ENCODE assay signal across 8 cellular contexts in the genomic region with DNA sequence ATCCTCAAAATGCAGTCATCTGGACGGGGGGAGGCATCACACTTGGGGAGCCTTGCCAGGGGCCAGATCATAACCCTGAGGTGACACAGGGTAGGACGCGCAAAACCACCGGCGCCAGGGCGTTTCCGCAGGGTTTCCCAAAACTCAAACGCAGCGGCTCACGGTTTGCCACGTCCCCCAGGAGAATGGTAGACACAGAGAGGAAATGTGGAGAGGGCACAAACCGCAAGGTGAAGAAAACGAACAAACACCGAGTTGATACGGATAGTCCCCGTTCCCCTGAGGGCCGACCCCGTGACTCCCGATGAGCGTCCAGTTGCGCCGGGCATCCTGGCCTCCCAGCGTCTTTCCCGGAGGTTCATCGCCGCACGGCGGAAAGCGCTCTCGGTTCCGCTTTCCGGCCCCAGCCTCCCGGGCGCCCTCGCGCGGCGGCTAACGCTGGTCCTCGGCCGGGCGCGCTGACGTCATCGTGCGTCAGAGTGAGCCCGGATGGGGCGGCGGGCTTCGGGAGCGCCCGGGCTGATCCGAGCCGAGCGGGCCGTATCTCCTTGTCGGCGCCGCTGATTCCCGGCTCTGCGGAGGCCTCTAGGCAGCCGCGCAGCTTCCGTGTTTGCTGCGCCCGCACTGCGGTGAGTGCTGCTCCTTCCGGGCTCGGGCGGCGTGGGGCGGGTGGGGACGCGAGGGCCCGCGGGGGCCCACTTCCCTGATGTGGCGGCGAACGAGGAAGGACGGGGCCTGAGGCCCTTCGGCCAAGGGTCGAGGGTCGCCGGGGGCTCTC. TPM values are rescaled to one million over a fixed set of nuclear protein-coding genes. Genes with fewer than 3 reads are reported as not detected.
DNase-seq lines count a peak whose midpoint lies in the region; ATAC-seq, FAIRE-seq and TF ChIP-seq lines count a peak whose summit lies in the region.

A gene (plus strand): TSS at position 467 of the 778 bp plus-strand sequence. CDS start 2,641 bp downstream, outside the sequence.

- no peaks in the 10 kb centered on the region for H3K9me3 Mint-ChIP-seq in dendritic cell treated with granulocyte-macrophage colony-stimulating factor and Interleukin-4, amounts not matched to agents 40 ng/mL and 50 ng/mL, for 4 days

- peak within 1 kb of the TSS; percentile 89 to 97 (median 95) for H3K9ac ChIP-seq in BLaER1 treated with 17β-estradiol and CSF1 and Interleukin-3, amounts not matched to agents 10 nM and 100 nM
- H3K9ac ChIP-seq in HepG2 (ENCODE audit: insufficient read depth, low read depth, low read length) = peak within 1 kb of the TSS; percentile 90

- H4K20me1 ChIP-seq in BLaER1 treated with 17β-estradiol and CSF1 and Interleukin-3, amounts not matched to agents 10 nM and 100 nM = peaks cover 0 to 22% (median 0%) of the 10 kb centered on the region in 11 experiments; a peak in 4 of 22 replicates
- H4K20me1 ChIP-seq in HepG2 (ENCODE audit: insufficient read depth, low read length) = peaks cover 8% of the 10 kb centered on the region; the same call in 1 of the 2 replicates

- peaks cover 18 to 48% (median 35%) of the 10 kb centered on the region in 10 experiments for H3K4me1 ChIP-seq in BLaER1 treated with 17β-estradiol and CSF1 and Interleukin-3, amounts not matched to agents 10 nM and 100 nM
- H3K4me1 ChIP-seq in HepG2 (ENCODE audit: insufficient read depth, low read length) = peaks cover 30% of the 10 kb centered on the region

- 2% methylated on average over 20 of the region's 84 CpGs for WGBS in HepG2 (ENCODE audit: low lambda C conversion rate)

- in situ Hi-C loops in HepG2 (cut with HindIII; ENCODE audit: extremely low pct_ligation_motif_present, low pct_unique_long_range_greater_than_20kb) = loop anchor here (5.0 to 10.0 kb wide), 2 partner anchors 148 to 315 kb away; no protein-coding TSS in a partner anchor

- H2AFZ ChIP-seq in HepG2 (ENCODE audit: low read length) = peak within 1 kb of the TSS; percentile 87

- peak; percentile 95 for TF ChIP-seq CTCF in HepG2 (CRISPR knock-in tag; IDR thresholded peaks at IDR 0.05)

- intact Hi-C loops in dendritic cell treated with granulocyte-macrophage colony-stimulating factor and Interleukin-4, amounts not matched to agents 40 ng/mL and 50 ng/mL, for 4 days (cut with micrococcal nuclease) = loop anchor here (2.0 kb wide), 2 partner anchors 58 to 106 kb away; a partner anchor contains a TSS
- intact Hi-C loops in HepG2 (cut with micrococcal nuclease; ENCODE audit: unreplicated experiment) = loop anchor here (2.0 to 5.0 kb wide), 5 partner anchors 30 to 268 kb away; a partner anchor contains a TSS

- peak; percentile 73 for ATAC-seq in HG03457 (IDR thresholded peaks at IDR 0.05; ENCODE audit: unreplicated experiment)
- peak; percentile 96 for ATAC-seq in HepG2

- TF ChIP-seq POLR2A in HepG2 (IDR thresholded peaks at IDR 0.05; ENCODE audit: insufficient read depth in 1 of 2, low read depth in 2 of 2, low read length in 2 of 2) = peak; percentile 78 to 82

- H3K4me2 ChIP-seq in BLaER1 treated with 17β-estradiol and CSF1 and Interleukin-3, amounts not matched to agents 10 nM and 100 nM = peak within 1 kb of the TSS; percentile 83 to 91 (median 86)
- peak within 1 kb of the TSS; percentile 80 for H3K4me2 ChIP-seq in HepG2 (ENCODE audit: low read depth, low read length)

- H3K27me3 Mint-ChIP-seq in dendritic cell treated with granulocyte-macrophage colony-stimulating factor and Interleukin-4, amounts not matched to agents 40 ng/mL and 50 ng/mL, for 4 days = no peaks in the 10 kb centered on the region

- peak within 1 kb of the TSS; percentile 91 to 98 (median 94) for H3K27ac ChIP-seq in BLaER1 treated with 17β-estradiol and CSF1 and Interleukin-3, amounts not matched to agents 10 nM and 100 nM
- peak within 1 kb of the TSS; percentile 96 for H3K27ac ChIP-seq in HepG2 (ENCODE audit: extremely low read length, insufficient read depth, low read length)

- no peaks in the 10 kb centered on the region for H3K27me3 ChIP-seq in BLaER1 treated with 17β-estradiol and CSF1 and Interleukin-3, amounts not matched to agents 10 nM and 100 nM
- H3K27me3 ChIP-seq in HepG2 (ENCODE audit: control insufficient read depth in 1 of 2, insufficient read depth in 2 of 2, low read length in 2 of 2) = no peaks in the 10 kb centered on the region; a peak in 1 of 5 replicates

- POLR2A ChIA-PET in HepG2 (lab: Yijun Ruan, JAX) = interaction anchor here (0.6 to 1.1 kb wide), 2 partner anchors 76 to 138 kb away, joined by 3 to 4 read pairs; no protein-coding TSS in a partner anchor

- H3K4me3 ChIP-seq in BLaER1 treated with 17β-estradiol and CSF1 and Interleukin-3, amounts not matched to agents 10 nM and 100 nM = peak within 1 kb of the TSS; percentile 70 to 85 (median 76)
- peak within 1 kb of the TSS; percentile 85 to 98 (median 96) for H3K4me3 ChIP-seq in HepG2 (replicated peaks in 1 of 3; ENCODE audit: insufficient read depth in 1 of 3, low read depth in 2 of 3, low read length in 3 of 3)

- H3K79me2 ChIP-seq in HepG2 (ENCODE audit: insufficient read depth, low read length) = peaks cover 47% of the 10 kb centered on the region

- CTCF ChIA-PET in HepG2 (lab: Yijun Ruan, JAX; ENCODE audit: low intra/inter-chr PET ratio, low total read pairs) = interaction anchor here (1.6 to 2.0 kb wide), 2 partner anchors 59 to 148 kb away, joined by 4 to 11 read pairs; no protein-coding TSS in a partner anchor

- H3K27ac Mint-ChIP-seq in dendritic cell treated with granulocyte-macrophage colony-stimulating factor and Interleukin-4, amounts not matched to agents 40 ng/mL and 50 ng/mL, for 4 days = peak within 1 kb of the TSS; percentile 94

- peaks cover 37% of the 10 kb centered on the region for H3K36me3 Mint-ChIP-seq in dendritic cell treated with granulocyte-macrophage colony-stimulating factor and Interleukin-4, amounts not matched to agents 40 ng/mL and 50 ng/mL, for 4 days (ENCODE audit: low read depth)

- TF ChIP-seq EP300 in HepG2 (IDR thresholded peaks at IDR 0.05; ENCODE audit: low read depth in 2 of 2, low read length in 2 of 2) (peak; percentile 16 to 38; a peak in 1 of 4 replicates), HepG2 (CRISPR knock-in tag; IDR thresholded peaks at IDR 0.05; ENCODE audit: borderline replicate concordance) (no peak)

- H3K4me1 Mint-ChIP-seq in dendritic cell treated with granulocyte-macrophage colony-stimulating factor and Interleukin-4, amounts not matched to agents 40 ng/mL and 50 ng/mL, for 4 days (ENCODE audit: low read depth) = peaks cover 18% of the 10 kb centered on the region

- TF ChIP-seq RAD21 in HepG2 (CRISPR knock-in tag; IDR thresholded peaks at IDR 0.05) = peak; percentile 78

- peak; percentile 44 for DNase-seq in GM19239 (ENCODE audit: insufficient read length, low spot score)
- peak; percentile 97 for DNase-seq in NCI-H69 (lab: John Stamatoyannopoulos, UW)
- peak; percentile 96 for DNase-seq in activated CD4-positive, alpha-beta T cell treated with anti-CD3 and anti-CD28 coated beads, Interleukin-2, amount 50 U/mL, for 1 hour
- DNase-seq in HepG2 (ENCODE audit: low spot score) = peak; percentile 79
- peak; percentile 95 for DNase-seq in stimulated activated CD4-positive, alpha-beta T cell treated with anti-CD3 and anti-CD28 coated beads, Interleukin-4, amount 100 ng/mL, for 24 hours

- no peaks in the 10 kb centered on the region for H3K9me3 ChIP-seq in BLaER1 treated with 17β-estradiol and CSF1 and Interleukin-3, amounts not matched to agents 10 nM and 100 nM (replicated peaks in 1 of 11)
- H3K9me3 ChIP-seq in HepG2 (ENCODE audit: low read length) = no peaks in the 10 kb centered on the region

- FAIRE-seq in GM19239 (lab: Jason Lieb, UNC) = peak; percentile 96
- no peak for FAIRE-seq in HepG2 (lab: Jason Lieb, UNC)

- H3K4me3 Mint-ChIP-seq in dendritic cell treated with granulocyte-macrophage colony-stimulating factor and Interleukin-4, amounts not matched to agents 40 ng/mL and 50 ng/mL, for 4 days = peak within 1 kb of the TSS; percentile 88

- peaks cover 14 to 25% (median 22%) of the 10 kb centered on the region in 11 experiments; a peak in 20 of 22 replicates for H3K36me3 ChIP-seq in BLaER1 treated with 17β-estradiol and CSF1 and Interleukin-3, amounts not matched to agents 10 nM and 100 nM
- peaks cover 0 to 1% of the 10 kb centered on the region in 2 experiments; a peak in 2 of 5 replicates for H3K36me3 ChIP-seq in HepG2 (replicated peaks in 1 of 2; ENCODE audit: control insufficient read depth in 1 of 2, insufficient read depth in 2 of 2, low read length in 2 of 2)

- BruUV-seq in HepG2 (replicated peaks; lab: Mats Ljungman, UMichigan) = no TSS peak

TF ChIP-seq in HepG2, 621 proteins besides CTCF, POLR2A, EP300 and RAD21 (continues in another document):
- peak; percentile 78; the same call in 1 of the 2 replicates for TF ChIP-seq ZNF333 (CRISPR knock-in tag; IDR thresholded peaks at IDR 0.05; ENCODE audit: borderline replicate concordance)
- TF ChIP-seq ZNF543 (CRISPR knock-in tag; IDR thresholded peaks at IDR 0.05) = peak; percentile 84
- no peak for TF ChIP-seq ZFP37 (CRISPR knock-in tag; IDR thresholded peaks at IDR 0.05; ENCODE audit: borderline replicate concordance)
- TF ChIP-seq TAF1 (CRISPR knock-in tag; IDR thresholded peaks at IDR 0.05) = peak; percentile 63
- TF ChIP-seq TCF7 (IDR thresholded peaks at IDR 0.05; ENCODE audit: low read depth) = no peak
- TF ChIP-seq CHD4 (IDR thresholded peaks at IDR 0.05; ENCODE audit: borderline replicate concordance, low read length) = no peak

RNA-seq across cellular contexts. Expression of the gene that starts here (rescaled TPM):
- total RNA-seq in HepG2 (2016; rRNA removed; fragmentation: Illumina TruSeq; extraction: Trizol) = 61.7 and 83.2 TPM in 2 replicates
- 25.1 and 31.7 TPM in 2 replicates for total RNA-seq in HepG2 (2016; cell fraction: cytosol; rRNA removed; fragmentation: Illumina TruSeq; extraction: Trizol; ENCODE audit: low read depth)
- 61.7 and 79.4 TPM in 2 replicates for total RNA-seq in HepG2 (2016; cell fraction: insoluble cytoplasmic fraction; rRNA removed; fragmentation: Illumina TruSeq; extraction: Trizol)
- total RNA-seq in HepG2 (2016; cell fraction: membrane; rRNA removed; fragmentation: Illumina TruSeq; extraction: Trizol) = 42.0 and 43.8 TPM in 2 replicates
- total RNA-seq in HepG2 (2016; cell fraction: nucleus; rRNA removed; fragmentation: Illumina TruSeq; extraction: Trizol) = 77.0 and 77.1 TPM in 2 replicates
- 59.2 and 62.2 TPM in 2 replicates for polyA plus RNA-seq in HepG2 (2011; rRNA removed)
- polyA plus RNA-seq in HepG2 (2011; cell fraction: cytosol; rRNA removed) = 27.3 and 42.8 TPM in 2 replicates
- 60.1 and 69.2 TPM in 2 replicates for polyA plus RNA-seq in HepG2 (2011; cell fraction: nucleus; rRNA removed)
- 35.9 and 38.7 TPM in 2 replicates for polyA plus RNA-seq in HepG2 (2012)
- polyA plus RNA-seq in HepG2 (2016; cell fraction: cytosol; fragmentation: Illumina TruSeq; extraction: Trizol; ENCODE audit: low read depth) = 7.7 and 9.4 TPM in 2 replicates
- 58.0 and 61.2 TPM in 2 replicates for polyA plus RNA-seq in HepG2 (2016; cell fraction: insoluble cytoplasmic fraction; fragmentation: Illumina TruSeq; extraction: Trizol; ENCODE audit: low read depth)
- polyA plus RNA-seq in HepG2 (2016; cell fraction: membrane; fragmentation: Illumina TruSeq; extraction: Trizol; ENCODE audit: low read depth) = 16.9 and 19.1 TPM in 2 replicates
- polyA plus RNA-seq in HepG2 (2016; cell fraction: nucleus; fragmentation: Illumina TruSeq; extraction: Trizol; ENCODE audit: insufficient read depth, low read depth) = 60.1 and 64.2 TPM in 2 replicates
- polyA minus RNA-seq in HepG2 (2011; rRNA and poly(A)+ RNA removed; ENCODE audit: low replicate concordance) = 26.8 and 53.5 TPM in 2 replicates
- polyA minus RNA-seq in HepG2 (2011; cell fraction: cytosol; rRNA and poly(A)+ RNA removed) = 26.7 and 30.0 TPM in 2 replicates
- polyA minus RNA-seq in HepG2 (2011; cell fraction: nucleus; rRNA and poly(A)+ RNA removed) = 152 and 170 TPM in 2 replicates

Comparison
In these comparisons a context has a peak if more than half of its experiments do, and no peak if none do; other contexts are left out.
1. Peak in every context shown above with its lines: DNase-seq, ATAC-seq, H3K4me3 ChIP-seq and H3K27ac ChIP-seq.
2. DNase-seq: peak in every context shown above with its lines; median percentile 97 in NCI-H69; 96 in activated CD4-positive, alpha-beta T cell treated with anti-CD3 and anti-CD28 coated beads, Interleukin-2, amount 50 U/mL, for 1 hour; 95 in stimulated activated CD4-positive, alpha-beta T cell treated with anti-CD3 and anti-CD28 coated beads, Interleukin-4, amount 100 ng/mL, for 24 hours; 79 in HepG2; 44 in GM19239.